In genomic region chr19:38853214-38853613, GRCh38 we compare ENCODE assay signal across 9 cellular contexts. TPM values are rescaled to one million over a fixed set of nuclear protein-coding genes. Genes with fewer than 3 reads are reported as not detected.
A peak's percentile ranks its signal among the peaks of the same experiment; 100 is the strongest.
DNase-seq lines count a peak whose midpoint lies in the region; ATAC-seq, FAIRE-seq and TF ChIP-seq lines count a peak whose summit lies in the region.
"Had no signal": no experiment of that assay in that cellular context is flagged by ENCODE, and none has a peak within 500 bp of the region (broad histone marks: within the 10 kb centered on the region; RNA-seq: fewer than 3 reads in every experiment).

No MANE protein-coding gene starts in this region.

- H3K4me1 ChIP-seq in keratinocyte (ENCODE audit: control insufficient read depth, extremely low read depth, insufficient read depth, low read length) (peaks cover 26% of the 10 kb centered on the region), thoracic aorta (ENCODE audit: control insufficient read depth in 1 of 2, low read depth in 2 of 2) (peaks cover 9 to 28% of the 10 kb centered on the region in 2 donors), tibial nerve (peaks cover 0 to 24% (median 15%) of the 10 kb centered on the region in 4 donors)

- H3K27ac ChIP-seq in keratinocyte (ENCODE audit: control insufficient read depth, insufficient read depth, low read length) (no peak overlapping the region), thoracic aorta (peak overlapping the region in 1 of 2 donors; percentile 100), tibial nerve (peak overlapping the region in 2 of 4 donors; percentile 98 to 99)

- dilution Hi-C loops in keratinocyte (cut with MboI; ENCODE audit: extremely low pct_ligation_motif_present, low sequenced_read_pairs) = no loop called here

- peak overlapping the region; percentile 82 to 89 for H3K4me3 Mint-ChIP-seq in activated T-cell treated with anti-CD3 and anti-CD28 coated beads, Interleukin-2, amount 50 U/mL, for 72 hours
- H3K4me3 Mint-ChIP-seq in activated CD8-positive, alpha-beta T cell treated with anti-CD3 and anti-CD28 coated beads, Interleukin-2, amount 10 ng/mL, durations not matched to agents 7 days and 5 days = peak overlapping the region; percentile 90

- H3K9me3 ChIP-seq in keratinocyte (ENCODE audit: control insufficient read depth, low read depth, low read length) (no peaks in the 10 kb centered on the region), thoracic aorta (no peaks in the 10 kb centered on the region), tibial nerve (no peaks in the 10 kb centered on the region)

- 84 to 88% methylated on average over 17 of the region's 17 CpGs for WGBS in tibial nerve, 2 donors

- peaks cover 10 to 16% of the 10 kb centered on the region in 2 donors for H3K36me3 Mint-ChIP-seq in activated T-cell treated with anti-CD3 and anti-CD28 coated beads, Interleukin-2, amount 50 U/mL, for 72 hours (ENCODE audit: insufficient read depth in 2 of 2)
- peaks cover 15% of the 10 kb centered on the region for H3K36me3 Mint-ChIP-seq in activated CD8-positive, alpha-beta T cell treated with anti-CD3 and anti-CD28 coated beads, Interleukin-2, amount 10 ng/mL, durations not matched to agents 7 days and 5 days (ENCODE audit: low read depth)

- H3K9me3 Mint-ChIP-seq in activated T-cell treated with anti-CD3 and anti-CD28 coated beads, Interleukin-2, amount 50 U/mL, for 72 hours = no peaks in the 10 kb centered on the region
- no peaks in the 10 kb centered on the region for H3K9me3 Mint-ChIP-seq in activated CD8-positive, alpha-beta T cell treated with anti-CD3 and anti-CD28 coated beads, Interleukin-2, amount 10 ng/mL, durations not matched to agents 7 days and 5 days (ENCODE audit: insufficient read depth)

- peaks cover 3% of the 10 kb centered on the region for H4K20me1 ChIP-seq in keratinocyte (ENCODE audit: control insufficient read depth, extremely low read depth, insufficient read depth, low read length)

- POLR2A ChIA-PET in activated CD8-positive, alpha-beta T cell treated with anti-CD3 and anti-CD28 coated beads, Interleukin-2, amount 10 ng/mL, durations not matched to agents 7 days and 5 days (lab: Charles Lee) = interaction anchor here (0.9 to 3.0 kb wide), 9 partner anchors 7 to 119 kb away, joined by 3 to 25 read pairs (median 5); partner anchors contain the start of genes ECH1, MRPS12, RINL and SARS2

- H3K27me3 ChIP-seq in keratinocyte (ENCODE audit: control insufficient read depth, extremely low read depth, insufficient read depth, low read length) = no peaks in the 10 kb centered on the region
- no peaks in the 10 kb centered on the region for H3K27me3 ChIP-seq in thoracic aorta (replicated peaks; ENCODE audit: insufficient read depth)
- no peaks in the 10 kb centered on the region for H3K27me3 ChIP-seq in tibial nerve

- peaks cover 38% of the 10 kb centered on the region for H3K4me1 Mint-ChIP-seq in activated T-cell treated with anti-CD3 and anti-CD28 coated beads, Interleukin-2, amount 50 U/mL, for 72 hours (ENCODE audit: low read depth)
- H3K4me1 Mint-ChIP-seq in activated CD8-positive, alpha-beta T cell treated with anti-CD3 and anti-CD28 coated beads, Interleukin-2, amount 10 ng/mL, durations not matched to agents 7 days and 5 days (ENCODE audit: low read depth) = peaks cover 48% of the 10 kb centered on the region

- no peak overlapping the region for H3K4me3 ChIP-seq in keratinocyte (ENCODE audit: control insufficient read depth in 2 of 3, extremely low read depth in 1 of 3, insufficient read depth in 2 of 3, low read depth in 1 of 3, low read length in 3 of 3)
- peak overlapping the region; percentile 100 for H3K4me3 ChIP-seq in thoracic aorta
- peak overlapping the region in 2 of 4 donors; percentile 85 to 88 for H3K4me3 ChIP-seq in tibial nerve

- no peak for TF ChIP-seq POLR2A in tibial nerve (IDR thresholded peaks at IDR 0.05)

- CTCF ChIA-PET in activated CD8-positive, alpha-beta T cell treated with anti-CD3 and anti-CD28 coated beads, Interleukin-2, amount 10 ng/mL, durations not matched to agents 7 days and 5 days (lab: Charles Lee) = interaction anchor here (0.7 to 2.9 kb wide), 8 partner anchors 10 to 217 kb away, joined by 3 to 17 read pairs (median 6); partner anchors contain the start of genes MRPS12 and SARS2

- TF ChIP-seq CTCF in keratinocyte (optimal IDR thresholded peaks at IDR 0.05 in 1 of 3, IDR thresholded peaks at IDR 0.05 in 1 of 3, conservative IDR thresholded peaks at IDR 0.05 in 1 of 3; ENCODE audit: extremely low read depth in 1 of 3, insufficient read depth in 2 of 3, low read length in 3 of 3) (no peak), thoracic aorta (IDR thresholded peaks at IDR 0.05) (no peak), tibial nerve (IDR thresholded peaks at IDR 0.05) (no peak)

- H3K36me3 ChIP-seq in keratinocyte (ENCODE audit: control insufficient read depth in 2 of 2, extremely low read depth in 1 of 2, insufficient read depth in 2 of 2, low read length in 2 of 2) (peaks cover 2 to 5% of the 10 kb centered on the region in 2 experiments), thoracic aorta (no peaks in the 10 kb centered on the region), tibial nerve (no peaks in the 10 kb centered on the region)

- no peak for ATAC-seq in activated T-cell treated with anti-CD3 and anti-CD28 coated beads, Interleukin-2, amount 50 U/mL, for 72 hours (replicated peaks in 1 of 2)
- ATAC-seq in activated CD8-positive, alpha-beta T cell treated with anti-CD3 and anti-CD28 coated beads, Interleukin-2, amount 10 ng/mL, durations not matched to agents 7 days and 5 days = no peak
- no peak for ATAC-seq in thoracic aorta (ENCODE audit: insufficient number of reproducible peaks, low FRiP score, low read depth)
- ATAC-seq in GM19463 (IDR thresholded peaks at IDR 0.05; ENCODE audit: unreplicated experiment) = no peak
- no peak for ATAC-seq in HG02852 (IDR thresholded peaks at IDR 0.05; ENCODE audit: unreplicated experiment)

- no peaks in the 10 kb centered on the region for H3K9me1 ChIP-seq in keratinocyte (ENCODE audit: control insufficient read depth, extremely low read depth, insufficient read depth, low read length)

- H3K27ac Mint-ChIP-seq in activated T-cell treated with anti-CD3 and anti-CD28 coated beads, Interleukin-2, amount 50 U/mL, for 72 hours = peak overlapping the region; percentile 55
- H3K27ac Mint-ChIP-seq in activated CD8-positive, alpha-beta T cell treated with anti-CD3 and anti-CD28 coated beads, Interleukin-2, amount 10 ng/mL, durations not matched to agents 7 days and 5 days = peak overlapping the region; percentile 99

- H3K9ac ChIP-seq in keratinocyte (ENCODE audit: control insufficient read depth, extremely low read depth, insufficient read depth, low read length) = no peak overlapping the region

- no peak overlapping the region for H2AFZ ChIP-seq in keratinocyte (ENCODE audit: control insufficient read depth, low read length)

- FAIRE-seq in keratinocyte (lab: Jason Lieb, UNC) = no peak

- no peaks in the 10 kb centered on the region for H3K27me3 Mint-ChIP-seq in activated T-cell treated with anti-CD3 and anti-CD28 coated beads, Interleukin-2, amount 50 U/mL, for 72 hours (ENCODE audit: low read depth)
- H3K27me3 Mint-ChIP-seq in activated CD8-positive, alpha-beta T cell treated with anti-CD3 and anti-CD28 coated beads, Interleukin-2, amount 10 ng/mL, durations not matched to agents 7 days and 5 days (ENCODE audit: low read depth) = no peaks in the 10 kb centered on the region

- H3K79me2 ChIP-seq in keratinocyte (ENCODE audit: control insufficient read depth, insufficient read depth, low read length) = peaks cover 10% of the 10 kb centered on the region

- peak overlapping the region; percentile 90 for H3K4me2 ChIP-seq in keratinocyte (ENCODE audit: control insufficient read depth, extremely low read depth, insufficient read depth, low read depth, low read length)

- no peak for TF ChIP-seq EP300 in tibial nerve (IDR thresholded peaks at IDR 0.05)

- DNase-seq in activated T-cell treated with anti-CD3 and anti-CD28 coated beads, Interleukin-2, amount 50 U/mL, for 72 hours = no peak
- no peak for DNase-seq in activated T-cell treated with anti-CD3 and anti-CD28 coated beads, Interleukin-2, amount 50 U/mL, for 48 hours
- no peak for DNase-seq in activated CD8-positive, alpha-beta T cell treated with anti-CD3 and anti-CD28 coated beads, Interleukin-2, amount 10 ng/mL, durations not matched to agents 7 days and 5 days
- no peak for DNase-seq in keratinocyte (ENCODE audit: low read depth, low spot score)
- no peak for DNase-seq in thoracic aorta (ENCODE audit: low spot score)
- no peak for DNase-seq in tibial nerve (ENCODE audit: low spot score in 2 of 2)
- DNase-seq: NCI-H1092 had no signal

RNA-seq across cellular contexts. Expression of gene HNRNPL, which starts 3.4 kb away (rescaled TPM):
- total RNA-seq in activated T-cell treated with anti-CD3 and anti-CD28 coated beads, Interleukin-2, amount 50 U/mL, for 72 hours = 100 to 1,000 TPM; 427 to 457 TPM
- 100 to 1,000 TPM; 509 to 553 TPM for total RNA-seq in activated CD8-positive, alpha-beta T cell treated with anti-CD3 and anti-CD28 coated beads, Interleukin-2, amount 10 ng/mL, durations not matched to agents 7 days and 5 days
- 144 to 343 TPM (median 308 TPM) in 3 replicates for polyA plus RNA-seq in keratinocyte
- polyA plus RNA-seq in keratinocyte (2011; ENCODE audit: low read depth) = 166 TPM
- polyA plus RNA-seq in keratinocyte (2011; cell fraction: cytosol; rRNA removed) = 208 and 259 TPM in 2 replicates
- 347 and 351 TPM in 2 replicates for polyA plus RNA-seq in keratinocyte (2011; cell fraction: nucleus; rRNA removed)
- 163 and 328 TPM in 2 replicates for polyA plus RNA-seq in keratinocyte (2012; ENCODE audit: low replicate concordance)
- 254 to 505 TPM (median 341 TPM) in 3 replicates for polyA minus RNA-seq in keratinocyte
- 170 TPM for polyA minus RNA-seq in keratinocyte (2011; cell fraction: cytosol; rRNA and poly(A)+ RNA removed)
- 135 and 210 TPM in 2 replicates for polyA minus RNA-seq in keratinocyte (2011; cell fraction: nucleus; rRNA and poly(A)+ RNA removed)
- total RNA-seq in thoracic aorta (100 to 1,000 TPM; 153 to 167 TPM), tibial nerve (100 to 1,000 TPM; 170 to 205 (median 179) TPM)

RNA-seq across cellular contexts. Expression of gene ECH1, which starts 21.6 kb away (rescaled TPM):
- 100 to 1,000 TPM; 183 to 210 TPM for total RNA-seq in activated T-cell treated with anti-CD3 and anti-CD28 coated beads, Interleukin-2, amount 50 U/mL, for 72 hours
- 100 to 1,000 TPM; 170 to 175 TPM for total RNA-seq in activated CD8-positive, alpha-beta T cell treated with anti-CD3 and anti-CD28 coated beads, Interleukin-2, amount 10 ng/mL, durations not matched to agents 7 days and 5 days
- polyA plus RNA-seq in keratinocyte = 64.9 to 85.5 TPM (median 72.1 TPM) in 3 replicates
- 32.1 TPM for polyA plus RNA-seq in keratinocyte (2011; ENCODE audit: low read depth)
- 46.8 and 72.4 TPM in 2 replicates for polyA plus RNA-seq in keratinocyte (2011; cell fraction: cytosol; rRNA removed)
- polyA plus RNA-seq in keratinocyte (2011; cell fraction: nucleus; rRNA removed) = 40.6 and 53.7 TPM in 2 replicates
- polyA plus RNA-seq in keratinocyte (2012; ENCODE audit: low replicate concordance) = 87.0 and 145 TPM in 2 replicates
- 48.7 to 107 TPM (median 62.3 TPM) in 3 replicates for polyA minus RNA-seq in keratinocyte
- 51.2 TPM for polyA minus RNA-seq in keratinocyte (2011; cell fraction: cytosol; rRNA and poly(A)+ RNA removed)
- 10.2 and 16.0 TPM in 2 replicates for polyA minus RNA-seq in keratinocyte (2011; cell fraction: nucleus; rRNA and poly(A)+ RNA removed)
- 10 to 100 TPM; 47.5 to 75.0 TPM for total RNA-seq in thoracic aorta
- 100 to 1,000 TPM in 3 of 4 donors, 10 to 100 TPM in 1; 81.8 to 135 (median 119) TPM for total RNA-seq in tibial nerve

RNA-seq across cellular contexts. Expression of gene RINL, which starts 24.9 kb away (rescaled TPM):
- total RNA-seq in activated T-cell treated with anti-CD3 and anti-CD28 coated beads, Interleukin-2, amount 50 U/mL, for 72 hours = 100 to 1,000 TPM; 122 to 151 TPM
- 10 to 100 TPM; 58.9 to 63.5 TPM for total RNA-seq in activated CD8-positive, alpha-beta T cell treated with anti-CD3 and anti-CD28 coated beads, Interleukin-2, amount 10 ng/mL, durations not matched to agents 7 days and 5 days
- 3.2 to 6.3 TPM (median 4.3 TPM) in 3 replicates for polyA plus RNA-seq in keratinocyte
- 1.1 TPM for polyA plus RNA-seq in keratinocyte (2011; ENCODE audit: low read depth)
- 2.9 and 4.0 TPM in 2 replicates for polyA plus RNA-seq in keratinocyte (2011; cell fraction: cytosol; rRNA removed)
- polyA plus RNA-seq in keratinocyte (2011; cell fraction: nucleus; rRNA removed) = 3.6 and 4.3 TPM in 2 replicates
- 2.2 and 5.0 TPM in 2 replicates for polyA plus RNA-seq in keratinocyte (2012; ENCODE audit: low replicate concordance)
- 2.9 to 9.5 TPM (median 3.2 TPM) in 3 replicates for polyA minus RNA-seq in keratinocyte
- polyA minus RNA-seq in keratinocyte (2011; cell fraction: cytosol; rRNA and poly(A)+ RNA removed) = 1.3 TPM
- polyA minus RNA-seq in keratinocyte (2011; cell fraction: nucleus; rRNA and poly(A)+ RNA removed) = 1.3 and 2.3 TPM in 2 replicates
- total RNA-seq in thoracic aorta (1 to 10 TPM; 4.7 to 5.5 TPM), tibial nerve (10 to 100 TPM in 2 of 4 donors, 1 to 10 TPM in 2; 8.4 to 28.8 (median 11.6) TPM)

RNA-seq across cellular contexts. Expression of gene LGALS4, which starts 40.5 kb away (rescaled TPM):
- 1 to 10 TPM; 2.3 to 4.1 TPM for total RNA-seq in activated T-cell treated with anti-CD3 and anti-CD28 coated beads, Interleukin-2, amount 50 U/mL, for 72 hours
- 1 to 10 TPM; 1.6 to 1.8 TPM for total RNA-seq in activated CD8-positive, alpha-beta T cell treated with anti-CD3 and anti-CD28 coated beads, Interleukin-2, amount 10 ng/mL, durations not matched to agents 7 days and 5 days
- 0.11 to 0.30 TPM (median 0.13 TPM) in 3 replicates for polyA plus RNA-seq in keratinocyte
- polyA plus RNA-seq in keratinocyte (2011; ENCODE audit: low read depth) = 0.86 TPM
- polyA plus RNA-seq in keratinocyte (2011; cell fraction: cytosol; rRNA removed) = 0.13 TPM in 1 of 2 replicates, not detected in the other
- polyA plus RNA-seq in keratinocyte (2011; cell fraction: nucleus; rRNA removed) = 0.71 and 1.1 TPM in 2 replicates
- polyA plus RNA-seq in keratinocyte (2012; ENCODE audit: low replicate concordance) = 1.5 TPM in 1 of 2 replicates, not detected in the other
- not detected in 3 replicates for polyA minus RNA-seq in keratinocyte
- not detected for polyA minus RNA-seq in keratinocyte (2011; cell fraction: cytosol; rRNA and poly(A)+ RNA removed)
- polyA minus RNA-seq in keratinocyte (2011; cell fraction: nucleus; rRNA and poly(A)+ RNA removed) = not detected in 2 replicates
- total RNA-seq in thoracic aorta = 1 to 10 TPM in 1 of 2 donors, not detected in 1; 3.5 TPM
- total RNA-seq in tibial nerve = 1 to 10 TPM in 1 of 4 donors, under 1 TPM in 2, not detected in 1; 0.20 to 2.1 (median 0.63) TPM

RNA-seq across cellular contexts. Expression of gene SIRT2, which starts 46.2 kb away (rescaled TPM):
- total RNA-seq in activated T-cell treated with anti-CD3 and anti-CD28 coated beads, Interleukin-2, amount 50 U/mL, for 72 hours = 10 to 100 TPM; 38.2 to 40.7 TPM
- 10 to 100 TPM; 36.4 to 40.3 TPM for total RNA-seq in activated CD8-positive, alpha-beta T cell treated with anti-CD3 and anti-CD28 coated beads, Interleukin-2, amount 10 ng/mL, durations not matched to agents 7 days and 5 days
- polyA plus RNA-seq in keratinocyte = 46.6 to 57.4 TPM (median 47.6 TPM) in 3 replicates
- polyA plus RNA-seq in keratinocyte (2011; ENCODE audit: low read depth) = 16.6 TPM
- polyA plus RNA-seq in keratinocyte (2011; cell fraction: cytosol; rRNA removed) = 38.8 and 56.8 TPM in 2 replicates
- polyA plus RNA-seq in keratinocyte (2011; cell fraction: nucleus; rRNA removed) = 76.7 and 81.9 TPM in 2 replicates
- 36.7 and 46.8 TPM in 2 replicates for polyA plus RNA-seq in keratinocyte (2012; ENCODE audit: low replicate concordance)
- 36.1 to 57.7 TPM (median 40.9 TPM) in 3 replicates for polyA minus RNA-seq in keratinocyte
- polyA minus RNA-seq in keratinocyte (2011; cell fraction: cytosol; rRNA and poly(A)+ RNA removed) = 38.6 TPM
- polyA minus RNA-seq in keratinocyte (2011; cell fraction: nucleus; rRNA and poly(A)+ RNA removed) = 12.7 and 19.2 TPM in 2 replicates
- total RNA-seq in thoracic aorta = 10 to 100 TPM; 42.8 to 68.4 TPM
- total RNA-seq in tibial nerve = 100 to 1,000 TPM; 108 to 154 (median 129) TPM
